1 cellular context compared by ENCODE assay signal in the genomic region with DNA sequence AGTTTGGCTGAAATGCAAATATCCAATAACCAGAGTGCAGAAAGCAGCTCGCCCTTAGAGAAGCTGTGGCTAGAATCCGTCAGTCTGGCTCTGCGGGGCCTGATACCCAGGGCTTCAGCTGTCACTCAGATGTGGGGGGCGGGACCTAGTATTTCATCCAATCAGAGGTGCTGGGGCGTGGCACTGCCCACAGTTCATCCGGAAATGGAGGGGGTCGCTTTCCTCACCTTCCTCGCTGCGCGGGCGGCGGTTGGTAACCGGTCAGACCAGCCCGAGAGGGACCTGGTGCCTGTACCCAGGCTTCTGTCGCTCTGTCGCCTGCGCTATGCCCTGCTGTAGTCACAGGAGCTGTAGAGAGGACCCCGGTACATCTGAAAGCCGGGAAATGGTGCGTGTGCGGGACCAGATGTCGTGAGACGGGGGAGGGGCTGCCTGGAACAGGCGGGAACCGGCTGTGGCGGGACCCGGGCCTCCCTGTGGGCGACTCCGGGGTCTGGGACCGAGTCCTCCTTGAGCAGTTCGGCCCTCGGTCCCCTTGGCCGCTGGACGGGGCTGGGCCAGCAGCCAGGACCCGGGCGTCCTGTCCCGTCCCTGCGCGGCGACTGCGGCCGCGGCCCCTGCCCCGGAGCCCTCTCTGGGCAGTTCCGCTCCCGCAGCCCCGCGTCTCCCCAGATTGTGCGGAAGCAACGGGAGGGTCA.
TF ChIP-seq lines count a peak whose summit lies in the region.

A gene (plus strand): TSS at position 222 of the 698 bp plus-strand sequence. CDS start 104 bp downstream, at position 326.

TF ChIP-seq in HepG2, 621 proteins besides CTCF, POLR2A, EP300 and RAD21 (continued from another document and continues in another):
- TF ChIP-seq GATAD2A (CRISPR knock-in tag; IDR thresholded peaks at IDR 0.05) = peak; percentile 10; the same call in 1 of the 2 replicates
- TF ChIP-seq, protein P1, sequence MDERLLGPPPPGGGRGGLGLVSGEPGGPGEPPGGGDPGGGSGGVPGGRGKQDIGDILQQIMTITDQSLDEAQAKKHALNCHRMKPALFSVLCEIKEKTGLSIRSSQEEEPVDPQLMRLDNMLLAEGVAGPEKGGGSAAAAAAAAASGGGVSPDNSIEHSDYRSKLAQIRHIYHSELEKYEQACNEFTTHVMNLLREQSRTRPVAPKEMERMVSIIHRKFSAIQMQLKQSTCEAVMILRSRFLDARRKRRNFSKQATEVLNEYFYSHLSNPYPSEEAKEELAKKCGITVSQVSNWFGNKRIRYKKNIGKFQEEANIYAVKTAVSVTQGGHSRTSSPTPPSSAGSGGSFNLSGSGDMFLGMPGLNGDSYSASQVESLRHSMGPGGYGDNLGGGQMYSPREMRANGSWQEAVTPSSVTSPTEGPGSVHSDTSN (CRISPR knock-in tag; IDR thresholded peaks at IDR 0.05) = peak; percentile 93
- TF ChIP-seq, protein P2, sequence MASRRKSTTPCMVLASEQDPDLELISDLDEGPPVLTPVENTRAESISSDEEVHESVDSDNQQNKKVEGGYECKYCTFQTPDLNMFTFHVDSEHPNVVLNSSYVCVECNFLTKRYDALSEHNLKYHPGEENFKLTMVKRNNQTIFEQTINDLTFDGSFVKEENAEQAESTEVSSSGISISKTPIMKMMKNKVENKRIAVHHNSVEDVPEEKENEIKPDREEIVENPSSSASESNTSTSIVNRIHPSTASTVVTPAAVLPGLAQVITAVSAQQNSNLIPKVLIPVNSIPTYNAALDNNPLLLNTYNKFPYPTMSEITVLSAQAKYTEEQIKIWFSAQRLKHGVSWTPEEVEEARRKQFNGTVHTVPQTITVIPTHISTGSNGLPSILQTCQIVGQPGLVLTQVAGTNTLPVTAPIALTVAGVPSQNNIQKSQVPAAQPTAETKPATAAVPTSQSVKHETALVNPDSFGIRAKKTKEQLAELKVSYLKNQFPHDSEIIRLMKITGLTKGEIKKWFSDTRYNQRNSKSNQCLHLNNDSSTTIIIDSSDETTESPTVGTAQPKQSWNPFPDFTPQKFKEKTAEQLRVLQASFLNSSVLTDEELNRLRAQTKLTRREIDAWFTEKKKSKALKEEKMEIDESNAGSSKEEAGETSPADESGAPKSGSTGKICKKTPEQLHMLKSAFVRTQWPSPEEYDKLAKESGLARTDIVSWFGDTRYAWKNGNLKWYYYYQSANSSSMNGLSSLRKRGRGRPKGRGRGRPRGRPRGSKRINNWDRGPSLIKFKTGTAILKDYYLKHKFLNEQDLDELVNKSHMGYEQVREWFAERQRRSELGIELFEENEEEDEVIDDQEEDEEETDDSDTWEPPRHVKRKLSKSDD (CRISPR knock-in tag; IDR thresholded peaks at IDR 0.05; ENCODE audit: low read depth) = peak; percentile 75
- TF ChIP-seq FOXA3 (CRISPR knock-in tag; IDR thresholded peaks at IDR 0.05) = no peak; the same call in 1 of the 2 replicates
- peak; percentile 18; the same call in 1 of the 2 replicates for TF ChIP-seq ZNF530 (CRISPR knock-in tag; IDR thresholded peaks at IDR 0.05; ENCODE audit: low read depth)
- TF ChIP-seq, protein P3, sequence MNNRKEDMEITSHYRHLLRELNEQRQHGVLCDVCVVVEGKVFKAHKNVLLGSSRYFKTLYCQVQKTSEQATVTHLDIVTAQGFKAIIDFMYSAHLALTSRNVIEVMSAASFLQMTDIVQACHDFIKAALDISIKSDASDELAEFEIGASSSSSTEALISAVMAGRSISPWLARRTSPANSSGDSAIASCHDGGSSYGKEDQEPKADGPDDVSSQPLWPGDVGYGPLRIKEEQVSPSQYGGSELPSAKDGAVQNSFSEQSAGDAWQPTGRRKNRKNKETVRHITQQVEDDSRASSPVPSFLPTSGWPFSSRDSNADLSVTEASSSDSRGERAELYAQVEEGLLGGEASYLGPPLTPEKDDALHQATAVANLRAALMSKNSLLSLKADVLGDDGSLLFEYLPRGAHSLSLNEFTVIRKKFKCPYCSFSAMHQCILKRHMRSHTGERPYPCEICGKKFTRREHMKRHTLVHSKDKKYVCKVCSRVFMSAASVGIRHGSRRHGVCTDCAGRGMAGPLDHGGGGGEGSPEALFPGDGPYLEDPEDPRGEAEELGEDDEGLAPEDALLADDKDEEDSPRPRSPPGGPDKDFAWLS (CRISPR knock-in tag; IDR thresholded peaks at IDR 0.05; ENCODE audit: borderline replicate concordance) = peak; percentile 66; the same call in 1 of the 2 replicates
- TF ChIP-seq SNRNP70 (IDR thresholded peaks at IDR 0.05; ENCODE audit: low read depth, low read length) = no peak
- no peak for TF ChIP-seq HHEX (CRISPR knock-in tag; IDR thresholded peaks at IDR 0.05)
- TF ChIP-seq ZNF782 (CRISPR knock-in tag; IDR thresholded peaks at IDR 0.05; ENCODE audit: borderline replicate concordance) = no peak; the same call in none of the 2 replicates
- peak; percentile 17; the same call in 1 of the 2 replicates for TF ChIP-seq IRF2 (CRISPR knock-in tag; IDR thresholded peaks at IDR 0.05)
- TF ChIP-seq, protein P4, sequence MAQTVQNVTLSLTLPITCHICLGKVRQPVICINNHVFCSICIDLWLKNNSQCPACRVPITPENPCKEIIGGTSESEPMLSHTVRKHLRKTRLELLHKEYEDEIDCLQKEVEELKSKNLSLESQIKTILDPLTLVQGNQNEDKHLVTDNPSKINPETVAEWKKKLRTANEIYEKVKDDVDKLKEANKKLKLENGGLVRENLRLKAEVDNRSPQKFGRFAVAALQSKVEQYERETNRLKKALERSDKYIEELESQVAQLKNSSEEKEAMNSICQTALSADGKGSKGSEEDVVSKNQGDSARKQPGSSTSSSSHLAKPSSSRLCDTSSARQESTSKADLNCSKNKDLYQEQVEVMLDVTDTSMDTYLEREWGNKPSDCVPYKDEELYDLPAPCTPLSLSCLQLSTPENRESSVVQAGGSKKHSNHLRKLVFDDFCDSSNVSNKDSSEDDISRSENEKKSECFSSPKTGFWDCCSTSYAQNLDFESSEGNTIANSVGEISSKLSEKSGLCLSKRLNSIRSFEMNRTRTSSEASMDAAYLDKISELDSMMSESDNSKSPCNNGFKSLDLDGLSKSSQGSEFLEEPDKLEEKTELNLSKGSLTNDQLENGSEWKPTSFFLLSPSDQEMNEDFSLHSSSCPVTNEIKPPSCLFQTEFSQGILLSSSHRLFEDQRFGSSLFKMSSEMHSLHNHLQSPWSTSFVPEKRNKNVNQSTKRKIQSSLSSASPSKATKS (CRISPR knock-in tag; IDR thresholded peaks at IDR 0.05) = no peak
- TF ChIP-seq, protein P5, sequence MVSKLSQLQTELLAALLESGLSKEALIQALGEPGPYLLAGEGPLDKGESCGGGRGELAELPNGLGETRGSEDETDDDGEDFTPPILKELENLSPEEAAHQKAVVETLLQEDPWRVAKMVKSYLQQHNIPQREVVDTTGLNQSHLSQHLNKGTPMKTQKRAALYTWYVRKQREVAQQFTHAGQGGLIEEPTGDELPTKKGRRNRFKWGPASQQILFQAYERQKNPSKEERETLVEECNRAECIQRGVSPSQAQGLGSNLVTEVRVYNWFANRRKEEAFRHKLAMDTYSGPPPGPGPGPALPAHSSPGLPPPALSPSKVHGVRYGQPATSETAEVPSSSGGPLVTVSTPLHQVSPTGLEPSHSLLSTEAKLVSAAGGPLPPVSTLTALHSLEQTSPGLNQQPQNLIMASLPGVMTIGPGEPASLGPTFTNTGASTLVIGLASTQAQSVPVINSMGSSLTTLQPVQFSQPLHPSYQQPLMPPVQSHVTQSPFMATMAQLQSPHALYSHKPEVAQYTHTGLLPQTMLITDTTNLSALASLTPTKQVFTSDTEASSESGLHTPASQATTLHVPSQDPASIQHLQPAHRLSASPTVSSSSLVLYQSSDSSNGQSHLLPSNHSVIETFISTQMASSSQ (IDR thresholded peaks at IDR 0.05; ENCODE audit: low read depth) = peak; percentile 64
- TF ChIP-seq, protein P5 (CRISPR knock-in tag; IDR thresholded peaks at IDR 0.05; ENCODE audit: borderline replicate concordance) = peak; percentile 95; the same call in 1 of the 2 replicates
- TF ChIP-seq, protein P6, sequence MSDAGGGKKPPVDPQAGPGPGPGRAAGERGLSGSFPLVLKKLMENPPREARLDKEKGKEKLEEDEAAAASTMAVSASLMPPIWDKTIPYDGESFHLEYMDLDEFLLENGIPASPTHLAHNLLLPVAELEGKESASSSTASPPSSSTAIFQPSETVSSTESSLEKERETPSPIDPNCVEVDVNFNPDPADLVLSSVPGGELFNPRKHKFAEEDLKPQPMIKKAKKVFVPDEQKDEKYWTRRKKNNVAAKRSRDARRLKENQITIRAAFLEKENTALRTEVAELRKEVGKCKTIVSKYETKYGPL (CRISPR knock-in tag; IDR thresholded peaks at IDR 0.05) = 0 out of 2 replicates have a peak, but pooled peaks have one; percentile 51
- TF ChIP-seq ZNF790 (CRISPR knock-in tag; IDR thresholded peaks at IDR 0.05; ENCODE audit: borderline replicate concordance) = no peak; the same call in 1 of the 2 replicates
- TF ChIP-seq, protein P7, sequence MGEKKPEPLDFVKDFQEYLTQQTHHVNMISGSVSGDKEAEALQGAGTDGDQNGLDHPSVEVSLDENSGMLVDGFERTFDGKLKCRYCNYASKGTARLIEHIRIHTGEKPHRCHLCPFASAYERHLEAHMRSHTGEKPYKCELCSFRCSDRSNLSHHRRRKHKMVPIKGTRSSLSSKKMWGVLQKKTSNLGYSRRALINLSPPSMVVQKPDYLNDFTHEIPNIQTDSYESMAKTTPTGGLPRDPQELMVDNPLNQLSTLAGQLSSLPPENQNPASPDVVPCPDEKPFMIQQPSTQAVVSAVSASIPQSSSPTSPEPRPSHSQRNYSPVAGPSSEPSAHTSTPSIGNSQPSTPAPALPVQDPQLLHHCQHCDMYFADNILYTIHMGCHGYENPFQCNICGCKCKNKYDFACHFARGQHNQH (CRISPR knock-in tag; IDR thresholded peaks at IDR 0.05) = no peak
- TF ChIP-seq NAIF1 (CRISPR knock-in tag; IDR thresholded peaks at IDR 0.05; ENCODE audit: borderline replicate concordance) = no peak
- TF ChIP-seq, protein P8, sequence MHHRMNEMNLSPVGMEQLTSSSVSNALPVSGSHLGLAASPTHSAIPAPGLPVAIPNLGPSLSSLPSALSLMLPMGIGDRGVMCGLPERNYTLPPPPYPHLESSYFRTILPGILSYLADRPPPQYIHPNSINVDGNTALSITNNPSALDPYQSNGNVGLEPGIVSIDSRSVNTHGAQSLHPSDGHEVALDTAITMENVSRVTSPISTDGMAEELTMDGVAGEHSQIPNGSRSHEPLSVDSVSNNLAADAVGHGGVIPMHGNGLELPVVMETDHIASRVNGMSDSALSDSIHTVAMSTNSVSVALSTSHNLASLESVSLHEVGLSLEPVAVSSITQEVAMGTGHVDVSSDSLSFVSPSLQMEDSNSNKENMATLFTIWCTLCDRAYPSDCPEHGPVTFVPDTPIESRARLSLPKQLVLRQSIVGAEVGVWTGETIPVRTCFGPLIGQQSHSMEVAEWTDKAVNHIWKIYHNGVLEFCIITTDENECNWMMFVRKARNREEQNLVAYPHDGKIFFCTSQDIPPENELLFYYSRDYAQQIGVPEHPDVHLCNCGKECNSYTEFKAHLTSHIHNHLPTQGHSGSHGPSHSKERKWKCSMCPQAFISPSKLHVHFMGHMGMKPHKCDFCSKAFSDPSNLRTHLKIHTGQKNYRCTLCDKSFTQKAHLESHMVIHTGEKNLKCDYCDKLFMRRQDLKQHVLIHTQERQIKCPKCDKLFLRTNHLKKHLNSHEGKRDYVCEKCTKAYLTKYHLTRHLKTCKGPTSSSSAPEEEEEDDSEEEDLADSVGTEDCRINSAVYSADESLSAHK (CRISPR knock-in tag; IDR thresholded peaks at IDR 0.05; ENCODE audit: borderline replicate concordance) = 0 out of 2 replicates have a peak, but pooled peaks have one; percentile 18
- TF ChIP-seq, protein P9, sequence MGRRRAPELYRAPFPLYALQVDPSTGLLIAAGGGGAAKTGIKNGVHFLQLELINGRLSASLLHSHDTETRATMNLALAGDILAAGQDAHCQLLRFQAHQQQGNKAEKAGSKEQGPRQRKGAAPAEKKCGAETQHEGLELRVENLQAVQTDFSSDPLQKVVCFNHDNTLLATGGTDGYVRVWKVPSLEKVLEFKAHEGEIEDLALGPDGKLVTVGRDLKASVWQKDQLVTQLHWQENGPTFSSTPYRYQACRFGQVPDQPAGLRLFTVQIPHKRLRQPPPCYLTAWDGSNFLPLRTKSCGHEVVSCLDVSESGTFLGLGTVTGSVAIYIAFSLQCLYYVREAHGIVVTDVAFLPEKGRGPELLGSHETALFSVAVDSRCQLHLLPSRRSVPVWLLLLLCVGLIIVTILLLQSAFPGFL (CRISPR knock-in tag; IDR thresholded peaks at IDR 0.05) = 0 out of 2 replicates have a peak, but pooled peaks have one; percentile 56
- TF ChIP-seq SPEN (CRISPR knock-in tag; IDR thresholded peaks at IDR 0.05; ENCODE audit: low read depth) = peak; percentile 13; the same call in 1 of the 2 replicates
- peak; percentile 88 for TF ChIP-seq DR1 (CRISPR knock-in tag; IDR thresholded peaks at IDR 0.05)
- TF ChIP-seq CEBPB (IDR thresholded peaks at IDR 0.05; ENCODE audit: borderline replicate concordance, low read depth, low read length) = 0 out of 2 replicates have a peak, but pooled peaks have one; percentile 2
- no peak for TF ChIP-seq SRF (IDR thresholded peaks at IDR 0.05; ENCODE audit: low read depth, low read length)
- TF ChIP-seq HMGA1 (CRISPR knock-in tag; conservative IDR thresholded peaks at IDR 0.05) = no peak
- TF ChIP-seq ZFP90 (CRISPR knock-in tag; IDR thresholded peaks at IDR 0.05; ENCODE audit: borderline replicate concordance) = 0 out of 2 replicates have a peak, but pooled peaks have one; percentile 54
- no peak for TF ChIP-seq ZNF891 (CRISPR knock-in tag; IDR thresholded peaks at IDR 0.05)
- TF ChIP-seq SOX5 (CRISPR knock-in tag; IDR thresholded peaks at IDR 0.05; ENCODE audit: borderline replicate concordance) = no peak
- TF ChIP-seq, protein P10, sequence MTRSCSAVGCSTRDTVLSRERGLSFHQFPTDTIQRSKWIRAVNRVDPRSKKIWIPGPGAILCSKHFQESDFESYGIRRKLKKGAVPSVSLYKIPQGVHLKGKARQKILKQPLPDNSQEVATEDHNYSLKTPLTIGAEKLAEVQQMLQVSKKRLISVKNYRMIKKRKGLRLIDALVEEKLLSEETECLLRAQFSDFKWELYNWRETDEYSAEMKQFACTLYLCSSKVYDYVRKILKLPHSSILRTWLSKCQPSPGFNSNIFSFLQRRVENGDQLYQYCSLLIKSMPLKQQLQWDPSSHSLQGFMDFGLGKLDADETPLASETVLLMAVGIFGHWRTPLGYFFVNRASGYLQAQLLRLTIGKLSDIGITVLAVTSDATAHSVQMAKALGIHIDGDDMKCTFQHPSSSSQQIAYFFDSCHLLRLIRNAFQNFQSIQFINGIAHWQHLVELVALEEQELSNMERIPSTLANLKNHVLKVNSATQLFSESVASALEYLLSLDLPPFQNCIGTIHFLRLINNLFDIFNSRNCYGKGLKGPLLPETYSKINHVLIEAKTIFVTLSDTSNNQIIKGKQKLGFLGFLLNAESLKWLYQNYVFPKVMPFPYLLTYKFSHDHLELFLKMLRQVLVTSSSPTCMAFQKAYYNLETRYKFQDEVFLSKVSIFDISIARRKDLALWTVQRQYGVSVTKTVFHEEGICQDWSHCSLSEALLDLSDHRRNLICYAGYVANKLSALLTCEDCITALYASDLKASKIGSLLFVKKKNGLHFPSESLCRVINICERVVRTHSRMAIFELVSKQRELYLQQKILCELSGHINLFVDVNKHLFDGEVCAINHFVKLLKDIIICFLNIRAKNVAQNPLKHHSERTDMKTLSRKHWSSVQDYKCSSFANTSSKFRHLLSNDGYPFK (CRISPR knock-in tag; IDR thresholded peaks at IDR 0.05; ENCODE audit: borderline replicate concordance) = peak; percentile 69; the same call in 1 of the 2 replicates
